14 cellular contexts compared by ENCODE assay signal in genomic region chr17:61248399-61248798, GRCh38.
DNase-seq lines count a peak whose midpoint lies in the region; ATAC-seq and TF ChIP-seq lines count a peak whose summit lies in the region.
"Had no signal": no experiment of that assay in that cellular context is flagged by ENCODE, and none has a peak within 500 bp of the region (broad histone marks: within the 10 kb centered on the region; RNA-seq: fewer than 3 reads in every experiment).

No MANE protein-coding gene starts in this region.

- ATAC-seq in natural killer cell, result no peak
- ATAC-seq in HG02885 (IDR thresholded peaks at IDR 0.05; ENCODE audit: poor library complexity, unreplicated experiment), result no peak
- ATAC-seq in HG03280 (IDR thresholded peaks at IDR 0.05; ENCODE audit: unreplicated experiment), result no peak
- ATAC-seq: foreskin keratinocyte, lower lobe of right lung had no signal

- peak overlapping the region; percentile 21 for H3K27ac ChIP-seq in caudate nucleus (ENCODE audit: low read depth, low read length)
- H3K27ac ChIP-seq: foreskin keratinocyte, lower lobe of right lung had no signal

- intact Hi-C loops in natural killer cell (cut with micrococcal nuclease), result no loop called here

- H3K27me3 Mint-ChIP-seq in natural killer cell (ENCODE audit: low read depth in 2 of 2), result no peaks in the 10 kb centered on the region
- H3K27me3 Mint-ChIP-seq: CD8-positive, alpha-beta memory T cell had no signal

- no peak for TF ChIP-seq CTCF in natural killer cell (IDR thresholded peaks at IDR 0.05)

- no peaks in the 10 kb centered on the region for H3K9me3 Mint-ChIP-seq in natural killer cell
- H3K9me3 Mint-ChIP-seq: CD8-positive, alpha-beta memory T cell had no signal

- DNase-seq in EL (peak; percentile 39), NCI-H524 treated with DMSO at 0.1 percent for 48 hours (lab: John Stamatoyannopoulos, UW) (peak; percentile 26), caudate nucleus (lab: John Stamatoyannopoulos, UW) (no peak), natural killer cell (no peak), GM19238 (ENCODE audit: insufficient read length, low spot score) (no peak), hypothalamus (lab: John Stamatoyannopoulos, UW) (no peak)
- DNase-seq: activated effector memory CD4-positive, alpha-beta T cell treated with Interleukin-2 at 50 U/mL for 16 hours; CD8-positive, alpha-beta memory T cell; cerebellar nuclear complex; foreskin keratinocyte; lower lobe of right lung; NCI-H2029 had no signal

- peaks cover 37 to 38% of the 10 kb centered on the region in 2 donors for H3K4me1 Mint-ChIP-seq in natural killer cell

- no peaks in the 10 kb centered on the region for H3K36me3 Mint-ChIP-seq in natural killer cell

- no peak overlapping the region for H3K4me3 Mint-ChIP-seq in natural killer cell
- H3K4me3 Mint-ChIP-seq: CD8-positive, alpha-beta memory T cell had no signal

- peak overlapping the region; percentile 93 to 94 for H3K27ac Mint-ChIP-seq in natural killer cell

Comparison
In these comparisons a context has a peak if more than half of its experiments do, and no peak if none do; other contexts are left out.
1. DNase-seq: peak in EL (single experiment) and NCI-H524 treated with DMSO at 0.1 percent for 48 hours (single experiment); none in caudate nucleus (0 of 61), natural killer cell (single experiment), GM19238 (single experiment) and hypothalamus (0 of 51).